In genomic region chr1:25642710-25643109, GRCh38 we compare ENCODE assay signal across 8 cellular contexts. TPM values are rescaled to one million over a fixed set of nuclear protein-coding genes. Genes with fewer than 3 reads are reported as not detected.
DNase-seq lines count a peak whose midpoint lies in the region; ATAC-seq and TF ChIP-seq lines count a peak whose summit lies in the region.

No MANE protein-coding gene starts in this region.

- no peak overlapping the region for H3K4me3 ChIP-seq in AG10803 (ENCODE audit: low read length)
- no peak overlapping the region for H3K4me3 ChIP-seq in BE2C (ENCODE audit: low read depth, low read length)

- TF ChIP-seq CTCF in AG10803 (conservative IDR thresholded peaks at IDR 0.05; ENCODE audit: low read length) = no peak
- TF ChIP-seq CTCF in BE2C (IDR thresholded peaks at IDR 0.05; ENCODE audit: low read depth, low read length) = no peak

- ATAC-seq in HG03066 (IDR thresholded peaks at IDR 0.05; ENCODE audit: low read depth, unreplicated experiment) = peak; percentile 48
- ATAC-seq in HG02759 (IDR thresholded peaks at IDR 0.05; ENCODE audit: unreplicated experiment) = no peak
- no peak for ATAC-seq in HG02798 (IDR thresholded peaks at IDR 0.05; ENCODE audit: poor library complexity, unreplicated experiment)

- no peaks in the 10 kb centered on the region for H3K4me1 ChIP-seq in BE2C

- H3K36me3 ChIP-seq in BE2C = no peaks in the 10 kb centered on the region

- no peaks in the 10 kb centered on the region for H3K27me3 ChIP-seq in BE2C

- H3K9me3 ChIP-seq in BE2C = no peaks in the 10 kb centered on the region

- DNase-seq in AG10803 (ENCODE audit: low read depth) (peak; percentile 55), BE2C (no peak)
- peak; percentile 78 for DNase-seq in activated CD4-positive, alpha-beta T cell treated with anti-CD3 and anti-CD28 coated beads for 48 hours
- DNase-seq in effector CD4-positive, alpha-beta T cell = peak; percentile 67
- peak; percentile 41 for DNase-seq in stimulated activated CD4-positive, alpha-beta T cell treated with anti-CD3 and anti-CD28 coated beads, Interleukin-2, amount 100 ng/mL, for 4 hours (ENCODE audit: low read depth)

RNA-seq across cellular contexts. Expression of gene MAN1C1, which starts 26.1 kb away (rescaled TPM):
- 0.88 TPM for polyA plus RNA-seq in BE2C (2012; ENCODE audit: insufficient read depth, insufficient read length, low read depth)
